In the genomic region with DNA sequence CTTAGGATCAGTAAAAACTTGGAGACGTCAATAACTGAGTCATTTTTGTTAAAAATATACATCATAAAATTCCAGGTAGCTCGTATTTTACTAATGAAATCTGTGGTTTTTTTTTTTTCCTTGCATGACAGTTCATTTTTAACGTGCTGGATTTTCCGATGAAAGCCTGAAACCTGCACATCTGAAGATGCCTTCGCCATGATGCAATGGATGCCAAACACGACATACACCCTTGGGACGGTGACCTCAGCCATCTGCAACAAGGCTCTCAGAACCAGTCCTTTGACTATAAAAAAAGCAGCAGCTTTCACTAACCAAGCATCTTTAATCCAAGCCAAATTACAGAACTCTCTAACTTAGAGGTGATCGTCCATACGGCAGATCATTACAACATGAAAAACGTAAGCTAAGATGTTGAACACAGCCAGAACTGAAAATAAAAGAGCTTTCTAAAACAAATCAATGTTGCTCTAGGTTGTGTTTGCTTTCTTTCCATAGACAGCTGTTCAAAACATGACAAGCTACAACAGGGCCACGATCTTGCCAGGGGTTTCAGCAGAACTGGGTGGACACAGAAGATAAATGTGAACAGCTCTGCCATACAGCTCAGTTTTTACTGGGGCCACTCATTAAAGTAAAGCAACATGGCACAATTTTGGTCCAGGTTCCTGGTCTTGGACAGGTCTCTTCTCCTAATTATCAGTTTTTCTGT, we compare ENCODE assay signal across 8 cellular contexts. TPM values are rescaled to one million over a fixed set of nuclear protein-coding genes. Genes with fewer than 3 reads are reported as not detected.
DNase-seq lines count a peak whose midpoint lies in the region; ATAC-seq and TF ChIP-seq lines count a peak whose summit lies in the region.

No MANE protein-coding gene starts in this region.

- H3K27me3 Mint-ChIP-seq in CD8-positive, alpha-beta memory T cell = no peaks in the 10 kb centered on the region

- peak overlapping the region; percentile 87 to 98 (median 95) for H3K27ac Mint-ChIP-seq in CD8-positive, alpha-beta memory T cell

- intact Hi-C loops in transverse colon (cut with DNase I; ENCODE audit: low total_unique reads) = no loop called here

- DNase-seq in CD8-positive, alpha-beta memory T cell = peak in 1 of 5 donors; percentile 29
- DNase-seq in NCI-H69 (lab: John Stamatoyannopoulos, UW) = peak; percentile 57
- no peak for DNase-seq in transverse colon
- no peak for DNase-seq in kidney tubule cell (ENCODE audit: low spot score)
- DNase-seq in HT-29 (ENCODE audit: low spot score) = no peak
- DNase-seq in hepatocyte (ENCODE audit: low spot score) = no peak

- peaks cover 86 to 96% (median 96%) of the 10 kb centered on the region in 3 donors for H3K4me1 Mint-ChIP-seq in CD8-positive, alpha-beta memory T cell

- H2AFZ ChIP-seq in hepatocyte = no peak overlapping the region

- TF ChIP-seq CTCF in gastroesophageal sphincter (IDR thresholded peaks at IDR 0.05) = no peak
- TF ChIP-seq CTCF in transverse colon (IDR thresholded peaks at IDR 0.05) = no peak
- no peak for TF ChIP-seq CTCF in hepatocyte (IDR thresholded peaks at IDR 0.05; ENCODE audit: poor library complexity)

- peak overlapping the region; percentile 44 to 87 (median 78) for H3K4me3 Mint-ChIP-seq in CD8-positive, alpha-beta memory T cell

- H3K9me3 ChIP-seq in CD8-positive, alpha-beta memory T cell (ENCODE audit: low read length) = no peaks in the 10 kb centered on the region
- H3K9me3 ChIP-seq in gastroesophageal sphincter (no peaks in the 10 kb centered on the region), transverse colon (no peaks in the 10 kb centered on the region), hepatocyte (ENCODE audit: low read depth) (no peaks in the 10 kb centered on the region)

- no peaks in the 10 kb centered on the region for H3K9me3 Mint-ChIP-seq in CD8-positive, alpha-beta memory T cell

- H3K27me3 ChIP-seq in CD8-positive, alpha-beta memory T cell (ENCODE audit: insufficient read depth, low read length, poor library complexity, severe bottlenecking) = no peaks in the 10 kb centered on the region
- H3K27me3 ChIP-seq in gastroesophageal sphincter (no peaks in the 10 kb centered on the region), transverse colon (no peaks in the 10 kb centered on the region), hepatocyte (peaks cover 39% of the 10 kb centered on the region)

- H3K36me3 ChIP-seq in CD8-positive, alpha-beta memory T cell (ENCODE audit: insufficient read depth, low read length) = peaks cover 8% of the 10 kb centered on the region
- H3K36me3 ChIP-seq in gastroesophageal sphincter (no peaks in the 10 kb centered on the region), transverse colon (no peaks in the 10 kb centered on the region), hepatocyte (replicated peaks; ENCODE audit: insufficient read depth, low read depth) (no peaks in the 10 kb centered on the region)

- TF ChIP-seq EP300 in gastroesophageal sphincter (IDR thresholded peaks at IDR 0.05) = no peak
- TF ChIP-seq EP300 in transverse colon (IDR thresholded peaks at IDR 0.05; ENCODE audit: low read depth) = no peak

- POLR2A ChIA-PET in CD8-positive, alpha-beta memory T cell (lab: Charles Lee) = interaction anchor here (1.1 to 3.5 kb wide), 4 partner anchors 8 to 1203 kb away, joined by 3 to 13 read pairs (median 10); a partner anchor contains a TSS

- H3K9me2 ChIP-seq in hepatocyte (replicated peaks; ENCODE audit: insufficient read depth) = no peaks in the 10 kb centered on the region

- 15 to 36% methylated on average over 7 to 11 of the region's 11 CpGs for WGBS in gastroesophageal sphincter (ENCODE audit: low coverage in 1 of 2), 2 donors
- WGBS in transverse colon (ENCODE audit: low coverage in 1 of 2), 2 donors = 62 to 77% methylated on average over 8 to 11 of the region's 11 CpGs
- WGBS in hepatocyte (ENCODE audit: low lambda C conversion rate, missing lambda C conversion rate) = 74% methylated on average over 11 of the region's 11 CpGs

- CTCF ChIA-PET in CD8-positive, alpha-beta memory T cell (lab: Charles Lee) = interaction anchor here (1.4 to 3.8 kb wide), 6 partner anchors 10 to 45 kb away, joined by 3 to 29 read pairs (median 8); no protein-coding TSS in a partner anchor

- peaks cover 12% of the 10 kb centered on the region for H4K20me1 ChIP-seq in hepatocyte (ENCODE audit: insufficient read depth, poor library complexity, severe bottlenecking)

- ATAC-seq in GM21526 (IDR thresholded peaks at IDR 0.05; ENCODE audit: low FRiP score, unreplicated experiment) (peak; percentile 14), gastroesophageal sphincter (no peak)

- H3K4me1 ChIP-seq in CD8-positive, alpha-beta memory T cell (ENCODE audit: insufficient read depth, low read length) = peaks cover 96% of the 10 kb centered on the region
- peaks cover 0 to 47% (median 8%) of the 10 kb centered on the region in 3 donors for H3K4me1 ChIP-seq in gastroesophageal sphincter
- H3K4me1 ChIP-seq in transverse colon = peaks cover 0 to 30% (median 4%) of the 10 kb centered on the region in 4 donors
- H3K4me1 ChIP-seq in hepatocyte (ENCODE audit: insufficient read depth) = peaks cover 5% of the 10 kb centered on the region

- H3K4me3 ChIP-seq in CD8-positive, alpha-beta memory T cell (ENCODE audit: low read length) = peak overlapping the region; percentile 26
- peak overlapping the region in 1 of 2 donors; percentile 21 for H3K4me3 ChIP-seq in gastroesophageal sphincter
- H3K4me3 ChIP-seq in transverse colon = no peak overlapping the region
- H3K4me3 ChIP-seq in hepatocyte = no peak overlapping the region

- TF ChIP-seq POLR2A in gastroesophageal sphincter (IDR thresholded peaks at IDR 0.05) = no peak
- no peak for TF ChIP-seq POLR2A in transverse colon (IDR thresholded peaks at IDR 0.05)

- no peak overlapping the region for H3K4me2 ChIP-seq in hepatocyte

- in situ Hi-C loops in transverse colon (cut with MboI; ENCODE audit: low pct_ligation_motif_present in 1 of 4, low pct_unique_long_range_greater_than_20kb in 1 of 4, low sequenced_read_pairs in 3 of 4) = no loop called here

- H3K79me2 ChIP-seq in hepatocyte = peaks cover 58% of the 10 kb centered on the region

- peaks cover 4 to 34% (median 5%) of the 10 kb centered on the region in 3 donors for H3K36me3 Mint-ChIP-seq in CD8-positive, alpha-beta memory T cell

- peak overlapping the region; percentile 43 for H3K27ac ChIP-seq in CD8-positive, alpha-beta memory T cell (ENCODE audit: low read depth, low read length)
- H3K27ac ChIP-seq in gastroesophageal sphincter (peak overlapping the region; percentile 41 to 63 (median 60)), transverse colon (peak overlapping the region; percentile 5 to 50 (median 40)), hepatocyte (no peak overlapping the region)

RNA-seq across cellular contexts. Expression of a gene that starts 7.8 kb away (rescaled TPM):
- total RNA-seq in CD8-positive, alpha-beta memory T cell = 10 to 100 TPM; 73.8 to 77.8 TPM
- polyA plus RNA-seq in CD8-positive, alpha-beta memory T cell = 64.3 TPM
- total RNA-seq in gastroesophageal sphincter (10 to 100 TPM; 30.2 to 43.1 (median 38.6) TPM), transverse colon (10 to 100 TPM in 3 of 4 donors, 1 to 10 TPM in 1; 9.4 to 66.3 (median 26.5) TPM), hepatocyte (9.9 and 11.6 TPM in 2 replicates)
- 5.9 and 12.4 TPM in 2 replicates for total RNA-seq in HT-29 (2014; rRNA removed; shearing (Covaris generic))
- 4.2 and 7.3 TPM in 2 replicates for polyA plus RNA-seq in hepatocyte

RNA-seq across cellular contexts. Expression of a gene that starts 48.6 kb away (rescaled TPM):
- total RNA-seq in CD8-positive, alpha-beta memory T cell = not detected
- not detected for polyA plus RNA-seq in CD8-positive, alpha-beta memory T cell
- total RNA-seq in gastroesophageal sphincter = not detected
- total RNA-seq in transverse colon = 1 to 10 TPM in 2 of 4 donors, under 1 TPM in 1, not detected in 1; 0.32 to 7.9 (median 2.5) TPM
- total RNA-seq in HT-29 (2014; rRNA removed; shearing (Covaris generic)) = not detected in 2 replicates
- total RNA-seq in hepatocyte = not detected in 2 replicates
- polyA plus RNA-seq in hepatocyte = not detected in 2 replicates
